In genomic region chr3:13547591-13548371, GRCh38 we compare ENCODE assay signal across 1 cellular context.
TF ChIP-seq lines count a peak whose summit lies in the region.

No MANE protein-coding gene starts in this region.

TF ChIP-seq in HepG2, 621 proteins besides CTCF, POLR2A, EP300 and RAD21 (continued from another document):
- no peak for TF ChIP-seq LRRFIP1 (CRISPR knock-in tag; conservative IDR thresholded peaks at IDR 0.05)
- TF ChIP-seq ZNF768 (CRISPR knock-in tag; IDR thresholded peaks at IDR 0.05), result peak; percentile 88
- TF ChIP-seq ZSCAN20 (CRISPR knock-in tag; IDR thresholded peaks at IDR 0.05; ENCODE audit: borderline replicate concordance), result no peak
- no peak for TF ChIP-seq THAP11 (CRISPR knock-in tag; IDR thresholded peaks at IDR 0.05)
- no peak for TF ChIP-seq POGZ (CRISPR knock-in tag; IDR thresholded peaks at IDR 0.05)
- TF ChIP-seq ASH2L (IDR thresholded peaks at IDR 0.05; ENCODE audit: insufficient read length, low read depth, low read length), result no peak
